Comparison of ENCODE assay signal across 1 cellular context in the genomic region with DNA sequence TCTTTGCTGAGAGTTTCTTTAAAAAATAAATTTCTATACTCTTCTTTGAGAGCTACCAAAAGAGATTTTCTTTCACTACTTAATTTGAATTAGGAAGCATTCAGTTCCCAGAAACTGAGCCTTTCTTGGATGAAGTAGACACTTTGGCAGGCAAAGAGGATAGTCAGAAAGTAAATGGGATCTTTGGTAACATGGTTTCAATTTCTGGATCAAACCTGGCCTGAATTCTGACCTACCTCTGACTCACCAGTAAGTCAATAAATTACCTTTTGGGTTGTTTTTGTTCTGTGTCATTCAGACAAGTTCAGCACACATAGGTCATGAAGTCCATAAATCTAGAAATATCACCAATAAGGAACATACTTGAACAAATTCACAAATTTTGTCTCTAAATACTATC.
TF ChIP-seq lines count a peak whose summit lies in the region.

No MANE protein-coding gene starts in this region.

TF ChIP-seq in endothelial cell of umbilical vein, 7 proteins besides CTCF, POLR2A, EP300 and RAD21:
- peak; percentile 61 for TF ChIP-seq JUN (IDR thresholded peaks at IDR 0.05; ENCODE audit: borderline replicate concordance, insufficient read depth, insufficient read length, low read depth)
- TF ChIP-seq, protein P1, sequence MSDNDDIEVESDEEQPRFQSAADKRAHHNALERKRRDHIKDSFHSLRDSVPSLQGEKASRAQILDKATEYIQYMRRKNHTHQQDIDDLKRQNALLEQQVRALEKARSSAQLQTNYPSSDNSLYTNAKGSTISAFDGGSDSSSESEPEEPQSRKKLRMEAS (IDR thresholded peaks at IDR 0.05; ENCODE audit: insufficient read depth, insufficient read length) = no peak
- peak; percentile 64 for TF ChIP-seq FOS (IDR thresholded peaks at IDR 0.05; ENCODE audit: borderline replicate concordance, insufficient read depth, low read length)
- TF ChIP-seq POLR2AphosphoS5 (IDR thresholded peaks at IDR 0.05; ENCODE audit: insufficient read depth, low read depth, low read length) = peak; percentile 30
- TF ChIP-seq GATA2 (IDR thresholded peaks at IDR 0.05; ENCODE audit: insufficient read depth, insufficient read length, low read depth, low read length) = no peak
- TF ChIP-seq EZH2 (IDR thresholded peaks at IDR 0.05; ENCODE audit: borderline replicate concordance, low read depth, low read length, severe bottlenecking) = no peak
- no peak for TF ChIP-seq MYC (IDR thresholded peaks at IDR 0.05; ENCODE audit: low read depth, low read length)
